1 cellular context compared by ENCODE assay signal in the genomic region with DNA sequence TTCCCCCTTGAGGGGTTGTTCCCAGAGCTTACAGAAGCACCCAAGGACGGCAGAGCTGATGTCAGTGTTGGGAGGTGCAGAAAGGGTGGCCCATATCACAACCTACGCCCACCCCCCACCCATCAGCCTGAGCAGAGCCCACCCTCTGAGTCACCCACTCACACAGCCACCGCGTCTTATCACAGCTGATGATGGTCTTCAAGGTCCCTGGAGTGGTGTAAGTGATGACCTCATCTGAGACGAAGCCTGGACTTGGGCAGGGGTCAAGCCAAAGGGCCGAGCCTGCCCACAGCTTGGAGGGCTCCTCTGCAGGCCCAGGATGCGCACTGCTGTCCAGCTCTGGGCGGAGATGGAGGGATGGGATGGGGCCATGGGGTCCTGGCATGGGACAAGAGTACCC.
TF ChIP-seq lines count a peak whose summit lies in the region.

No MANE protein-coding gene starts in this region.

TF ChIP-seq in K562, 482 proteins besides CTCF, POLR2A, EP300 and RAD21 (continued from another document):
- TF ChIP-seq, protein P1, sequence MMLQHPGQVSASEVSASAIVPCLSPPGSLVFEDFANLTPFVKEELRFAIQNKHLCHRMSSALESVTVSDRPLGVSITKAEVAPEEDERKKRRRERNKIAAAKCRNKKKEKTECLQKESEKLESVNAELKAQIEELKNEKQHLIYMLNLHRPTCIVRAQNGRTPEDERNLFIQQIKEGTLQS (IDR thresholded peaks at IDR 0.05) = peak; percentile 88
- TF ChIP-seq, protein P1 (CRISPR knock-in tag; conservative IDR thresholded peaks at IDR 0.05) = no peak
- no peak for TF ChIP-seq BRCA1 (IDR thresholded peaks at IDR 0.05)
- 0 out of 2 replicates have a peak, but pooled peaks have one; percentile 74 for TF ChIP-seq BRCA1 (CRISPR knock-in tag; IDR thresholded peaks at IDR 0.05)
- TF ChIP-seq MTA1 (IDR thresholded peaks at IDR 0.05; ENCODE audit: borderline replicate concordance) = no peak
- peak; percentile 57; the same call in 1 of the 2 replicates for TF ChIP-seq JUN (IDR thresholded peaks at IDR 0.05; ENCODE audit: borderline replicate concordance, low read depth, low read length)
- no peak for TF ChIP-seq JUN (CRISPR knock-in tag; IDR thresholded peaks at IDR 0.05; ENCODE audit: borderline replicate concordance)
- TF ChIP-seq ATF2 (CRISPR knock-in tag; IDR thresholded peaks at IDR 0.05) = peak; percentile 12; the same call in 1 of the 2 replicates
- TF ChIP-seq, protein P2, sequence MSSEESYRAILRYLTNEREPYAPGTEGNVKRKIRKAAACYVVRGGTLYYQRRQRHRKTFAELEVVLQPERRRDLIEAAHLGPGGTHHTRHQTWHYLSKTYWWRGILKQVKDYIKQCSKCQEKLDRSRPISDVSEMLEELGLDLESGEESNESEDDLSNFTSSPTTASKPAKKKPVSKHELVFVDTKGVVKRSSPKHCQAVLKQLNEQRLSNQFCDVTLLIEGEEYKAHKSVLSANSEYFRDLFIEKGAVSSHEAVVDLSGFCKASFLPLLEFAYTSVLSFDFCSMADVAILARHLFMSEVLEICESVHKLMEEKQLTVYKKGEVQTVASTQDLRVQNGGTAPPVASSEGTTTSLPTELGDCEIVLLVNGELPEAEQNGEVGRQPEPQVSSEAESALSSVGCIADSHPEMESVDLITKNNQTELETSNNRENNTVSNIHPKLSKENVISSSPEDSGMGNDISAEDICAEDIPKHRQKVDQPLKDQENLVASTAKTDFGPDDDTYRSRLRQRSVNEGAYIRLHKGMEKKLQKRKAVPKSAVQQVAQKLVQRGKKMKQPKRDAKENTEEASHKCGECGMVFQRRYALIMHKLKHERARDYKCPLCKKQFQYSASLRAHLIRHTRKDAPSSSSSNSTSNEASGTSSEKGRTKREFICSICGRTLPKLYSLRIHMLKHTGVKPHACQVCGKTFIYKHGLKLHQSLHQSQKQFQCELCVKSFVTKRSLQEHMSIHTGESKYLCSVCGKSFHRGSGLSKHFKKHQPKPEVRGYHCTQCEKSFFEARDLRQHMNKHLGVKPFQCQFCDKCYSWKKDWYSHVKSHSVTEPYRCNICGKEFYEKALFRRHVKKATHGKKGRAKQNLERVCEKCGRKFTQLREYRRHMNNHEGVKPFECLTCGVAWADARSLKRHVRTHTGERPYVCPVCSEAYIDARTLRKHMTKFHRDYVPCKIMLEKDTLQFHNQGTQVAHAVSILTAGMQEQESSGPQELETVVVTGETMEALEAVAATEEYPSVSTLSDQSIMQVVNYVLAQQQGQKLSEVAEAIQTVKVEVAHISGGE (CRISPR knock-in tag; IDR thresholded peaks at IDR 0.05) = no peak
- TF ChIP-seq HNRNPH1 (optimal IDR thresholded peaks at IDR 0.05; ENCODE audit: low read depth, low read length) = no peak
- peak; percentile 58 for TF ChIP-seq EGR1 (conservative IDR thresholded peaks at IDR 0.05)
